26 cellular contexts compared by ENCODE assay signal in genomic region chr14:66272221-66272620, GRCh38.
"Had no signal": no experiment of that assay in that cellular context is flagged by ENCODE, and none has a peak within 500 bp of the region (broad histone marks: within the 10 kb centered on the region; RNA-seq: fewer than 3 reads in every experiment).

No MANE protein-coding gene starts in this region.

- DNase-seq: stimulated activated CD4-positive, alpha-beta T cell treated with anti-CD3 and anti-CD28 coated beads, Interleukin-2, amount 100 ng/mL, for 48 hours; stimulated activated CD4-positive, alpha-beta T cell treated with anti-CD3 and anti-CD28 coated beads, Interleukin-4, amount 100 ng/mL, for 1 hour; stimulated activated CD4-positive, alpha-beta T cell treated with anti-CD3 and anti-CD28 coated beads, Interleukin-4, amount 100 ng/mL, for 24 hours; stimulated activated CD4-positive, alpha-beta T cell treated with anti-CD3 and anti-CD28 coated beads, Interleukin-4, amount 100 ng/mL, for 4 hours; stimulated activated CD8-positive, alpha-beta memory T cell treated with anti-CD3 and anti-CD28 coated beads, Interleukin-4, amount 100 ng/mL, for 48 hours; stimulated activated naive B cell treated with anti-CD40 and anti-IgM and Interleukin-4, amounts not matched to agents 10 μg/mL and 1 μg/mL and 100 μg/mL, for 72 hours; stimulated activated naive CD4-positive, alpha-beta T cell; stimulated activated naive CD4-positive, alpha-beta T cell treated with Interleukin-2 at 50 U/mL for 16 hours; stimulated activated naive CD8-positive, alpha-beta T cell treated with anti-CD3 and anti-CD28 coated beads, Interleukin-15, amount 100 ng/mL, for 72 hours; stimulated activated naive CD8-positive, alpha-beta T cell treated with anti-CD3 and anti-CD28 coated beads, Interleukin-15, Interleukin-2, amounts not matched to agents 100 U/mL and 50 U/mL, for 24 hours; stomach; substantia nigra; testis; thyroid gland; tibial artery; transverse colon; trophoblast cell; upper lobe of left lung; upper lobe of right lung; uterus had no signal

- H3K4me3 ChIP-seq: stomach, suprapubic skin, testis, thoracic aorta, thyroid gland, tibial artery, tibial nerve, transverse colon, upper lobe of left lung, upper lobe of right lung, uterus, vagina had no signal

- H3K27ac ChIP-seq: stomach, suprapubic skin, testis, thoracic aorta, thyroid gland, tibial artery, tibial nerve, transverse colon, upper lobe of left lung, upper lobe of right lung, uterus, vagina had no signal

- H3K9me3 ChIP-seq: stomach, suprapubic skin, testis, thoracic aorta, thyroid gland, tibial artery, tibial nerve, transverse colon, upper lobe of left lung, upper lobe of right lung, uterus, vagina had no signal

- H3K36me3 ChIP-seq: stomach, suprapubic skin, thoracic aorta, thyroid gland, tibial artery, tibial nerve, transverse colon, upper lobe of left lung, upper lobe of right lung, uterus, vagina had no signal

- H3K4me1 ChIP-seq: stomach, suprapubic skin, testis, thyroid gland, tibial artery, transverse colon, upper lobe of left lung, upper lobe of right lung, vagina had no signal

- ATAC-seq: stimulated activated effector memory CD8-positive, alpha-beta T cell treated with anti-CD3 and anti-CD28 coated beads, Interleukin-12 subunit alpha, Interleukin-12 subunit beta, amount 100 ng/mL, for 72 hours; stimulated activated memory B cell treated with anti-CD40 and anti-IgM and Interleukin-4, amounts not matched to agents 10 μg/mL and 1 μg/mL and 100 μg/mL, for 72 hours; stimulated activated naive B cell treated with anti-CD40 and anti-IgM and Interleukin-4, amounts not matched to agents 10 μg/mL and 1 μg/mL and 100 μg/mL, for 72 hours; stimulated activated naive CD8-positive, alpha-beta T cell treated with anti-CD3 and anti-CD28 coated beads, Interleukin-15, amount 100 ng/mL, for 72 hours; stimulated activated naive CD8-positive, alpha-beta T cell treated with anti-CD3 and anti-CD28 coated beads, Interleukin-15, Interleukin-2, amounts not matched to agents 100 U/mL and 50 U/mL, for 24 hours; upper lobe of right lung had no signal

- H3K27me3 ChIP-seq: stomach, suprapubic skin, testis, thyroid gland, tibial artery, tibial nerve, transverse colon, upper lobe of left lung, upper lobe of right lung, uterus, vagina had no signal
